10 cellular contexts compared by ENCODE assay signal in the genomic region with DNA sequence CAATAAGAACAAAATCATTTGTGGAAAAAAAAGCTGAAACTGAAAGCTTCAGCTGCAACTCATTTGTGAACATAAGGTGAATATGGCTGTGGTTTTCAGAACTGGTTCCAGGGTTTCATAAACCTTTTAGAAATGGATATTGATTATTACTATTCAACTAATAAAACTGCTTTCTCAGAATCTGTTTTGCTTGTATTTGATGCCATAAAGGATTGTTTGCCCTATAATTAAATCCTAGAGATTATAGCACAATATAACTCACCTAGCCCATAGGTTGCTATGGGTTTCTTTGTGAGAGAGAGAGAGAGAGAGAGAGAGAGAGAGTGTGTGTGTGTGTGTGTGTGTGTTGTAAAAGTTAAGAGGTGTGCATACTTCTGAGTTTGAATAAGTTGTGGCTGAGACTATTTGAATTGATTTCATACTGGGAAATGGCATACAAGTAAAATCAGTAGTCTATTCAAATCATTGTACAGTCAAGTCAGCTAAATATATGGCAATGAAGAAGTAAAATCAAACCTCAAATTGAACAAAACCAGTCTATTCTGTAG.
DNase-seq lines count a peak whose midpoint lies in the region; ATAC-seq and TF ChIP-seq lines count a peak whose summit lies in the region.
"Had no signal": no experiment of that assay in that cellular context is flagged by ENCODE, and none has a peak within 500 bp of the region (broad histone marks: within the 10 kb centered on the region; RNA-seq: fewer than 3 reads in every experiment).

No MANE protein-coding gene starts in this region.

- no peak overlapping the region for H3K4me3 Mint-ChIP-seq in effector memory CD8-positive, alpha-beta T cell
- no peak overlapping the region for H3K4me3 Mint-ChIP-seq in immature natural killer cell
- H3K4me3 Mint-ChIP-seq: type B pancreatic cell had no signal

- H3K27me3 Mint-ChIP-seq in effector memory CD8-positive, alpha-beta T cell, result no peaks in the 10 kb centered on the region
- peaks cover 0 to 2% (median 0%) of the 10 kb centered on the region in 3 donors for H3K27me3 Mint-ChIP-seq in immature natural killer cell (ENCODE audit: low read depth in 3 of 3)

- TF ChIP-seq CTCF in GM10266 (IDR thresholded peaks at IDR 0.05; ENCODE audit: control insufficient read depth, insufficient read depth, low read depth, missing control alignments), result no peak

- ATAC-seq in GM18909 (IDR thresholded peaks at IDR 0.05; ENCODE audit: poor library complexity, unreplicated experiment), result peak; percentile 75
- ATAC-seq in HG02588 (IDR thresholded peaks at IDR 0.05; ENCODE audit: unreplicated experiment), result peak; percentile 84
- peak; percentile 72 for ATAC-seq in HG03439 (IDR thresholded peaks at IDR 0.05; ENCODE audit: unreplicated experiment)
- ATAC-seq in effector memory CD8-positive, alpha-beta T cell (replicated peaks), result no peak

- no peaks in the 10 kb centered on the region for H3K9me3 Mint-ChIP-seq in effector memory CD8-positive, alpha-beta T cell
- H3K9me3 Mint-ChIP-seq in immature natural killer cell, result no peaks in the 10 kb centered on the region
- H3K9me3 Mint-ChIP-seq: type B pancreatic cell had no signal

- H3K27ac Mint-ChIP-seq in effector memory CD8-positive, alpha-beta T cell, result peak overlapping the region in 1 of 2 donors; percentile 38
- peak overlapping the region in 2 of 6 donors; percentile 13 to 21 for H3K27ac Mint-ChIP-seq in immature natural killer cell
- H3K27ac Mint-ChIP-seq: type B pancreatic cell had no signal

- peaks cover 13% of the 10 kb centered on the region for H3K36me3 Mint-ChIP-seq in effector memory CD8-positive, alpha-beta T cell (ENCODE audit: insufficient read depth)
- H3K36me3 Mint-ChIP-seq in immature natural killer cell, result peaks cover 4 to 12% (median 6%) of the 10 kb centered on the region in 3 donors
- H3K36me3 Mint-ChIP-seq: type B pancreatic cell had no signal

- H3K4me1 Mint-ChIP-seq in effector memory CD8-positive, alpha-beta T cell (ENCODE audit: low read depth in 2 of 2), result peaks cover 8 to 48% of the 10 kb centered on the region in 2 donors
- peaks cover 21 to 26% of the 10 kb centered on the region in 2 donors for H3K4me1 Mint-ChIP-seq in immature natural killer cell

- DNase-seq in GM10266 (ENCODE audit: extremely low spot score), result peak; percentile 10
- DNase-seq in DMS79 (lab: John Stamatoyannopoulos, UW), result no peak
- DNase-seq in effector memory CD8-positive, alpha-beta T cell, result no peak
- DNase-seq in immature natural killer cell, result no peak
- no peak for DNase-seq in ecto neural progenitor cell (ENCODE audit: low spot score)
- DNase-seq: stimulated activated CD4-positive, alpha-beta T cell treated with anti-CD3 and anti-CD28 coated beads, Interleukin-2, amount 100 ng/mL, for 48 hours had no signal
